Comparison of ENCODE assay signal across 18 cellular contexts in genomic region chr14:101726954-101727302, GRCh38. TPM values are rescaled to one million over a fixed set of nuclear protein-coding genes. Genes with fewer than 3 reads are reported as not detected.
DNase-seq lines count a peak whose midpoint lies in the region; ATAC-seq, FAIRE-seq and TF ChIP-seq lines count a peak whose summit lies in the region.
"Had no signal": no experiment of that assay in that cellular context is flagged by ENCODE, and none has a peak within 500 bp of the region (broad histone marks: within the 10 kb centered on the region; RNA-seq: fewer than 3 reads in every experiment).

No MANE protein-coding gene starts in this region.

- CTCF ChIA-PET in activated CD8-positive, alpha-beta memory T cell treated with anti-CD3 and anti-CD28 coated beads, Interleukin-2, amount 10 ng/mL, durations not matched to agents 7 days and 5 days (lab: Charles Lee), result interaction anchor here (1.0 kb wide), 1 partner anchor 20 kb away, joined by 3 read pairs; no protein-coding TSS in a partner anchor

- FAIRE-seq in D721Med (lab: Jason Lieb, UNC), result no peak
- FAIRE-seq: A549 had no signal

- H3K27me3 Mint-ChIP-seq in activated CD8-positive, alpha-beta memory T cell treated with anti-CD3 and anti-CD28 coated beads, Interleukin-2, amount 10 ng/mL, durations not matched to agents 7 days and 5 days, result no peaks in the 10 kb centered on the region
- H3K27me3 Mint-ChIP-seq in T-helper 17 cell, result no peaks in the 10 kb centered on the region
- peaks cover 0 to 3% (median 0%) of the 10 kb centered on the region in 5 donors for H3K27me3 Mint-ChIP-seq in naive thymus-derived CD8-positive, alpha-beta T cell

- POLR2A ChIA-PET in naive thymus-derived CD8-positive, alpha-beta T cell (lab: Charles Lee), result interaction anchor here (1.4 to 2.1 kb wide), 2 partner anchors 17 to 83 kb away, joined by 4 to 5 read pairs; no protein-coding TSS in a partner anchor

- no peak overlapping the region for H3K27ac Mint-ChIP-seq in activated CD8-positive, alpha-beta memory T cell treated with anti-CD3 and anti-CD28 coated beads, Interleukin-2, amount 10 ng/mL, durations not matched to agents 7 days and 5 days
- peak overlapping the region; percentile 0 for H3K27ac Mint-ChIP-seq in T-helper 17 cell
- peak overlapping the region in 8 of 10 donors; percentile 16 to 90 (median 64) for H3K27ac Mint-ChIP-seq in naive thymus-derived CD8-positive, alpha-beta T cell

- H3K36me3 Mint-ChIP-seq in activated CD8-positive, alpha-beta memory T cell treated with anti-CD3 and anti-CD28 coated beads, Interleukin-2, amount 10 ng/mL, durations not matched to agents 7 days and 5 days, result no peaks in the 10 kb centered on the region
- no peaks in the 10 kb centered on the region for H3K36me3 Mint-ChIP-seq in T-helper 17 cell (ENCODE audit: low read depth)
- H3K36me3 Mint-ChIP-seq in naive thymus-derived CD8-positive, alpha-beta T cell, result no peaks in the 10 kb centered on the region

- H3K9me3 Mint-ChIP-seq in activated CD8-positive, alpha-beta memory T cell treated with anti-CD3 and anti-CD28 coated beads, Interleukin-2, amount 10 ng/mL, durations not matched to agents 7 days and 5 days (ENCODE audit: low read depth), result no peaks in the 10 kb centered on the region
- peaks cover 0 to 5% (median 0%) of the 10 kb centered on the region in 9 donors for H3K9me3 Mint-ChIP-seq in naive thymus-derived CD8-positive, alpha-beta T cell

- peak; percentile 38 for DNase-seq in activated CD8-positive, alpha-beta memory T cell treated with anti-CD3 and anti-CD28 coated beads, Interleukin-2, amount 10 ng/mL, durations not matched to agents 7 days and 5 days
- no peak for DNase-seq in activated CD8-positive, alpha-beta memory T cell treated with anti-CD3 and anti-CD28 coated beads, Interleukin-2, amount 50 U/mL, for 48 hours
- no peak for DNase-seq in T-helper 17 cell
- DNase-seq in naive thymus-derived CD8-positive, alpha-beta T cell, result peak in 1 of 10 donors; percentile 6
- peak; percentile 37 for DNase-seq in ureter (ENCODE audit: low spot score)
- DNase-seq in D721Med (ENCODE audit: insufficient read length, low spot score), result no peak
- DNase-seq: GM23248; KG1; NCI-H1092; NCI-H1694; NCI-H2107; NCI-H345; NCI-H69; NK-92 treated with Interleukin-12 subunit alpha and Interleukin-12 subunit beta, amount 100 ng/mL, for 24 hours; OCI-M1; RPMI8226 had no signal

- no peak overlapping the region for H3K4me3 Mint-ChIP-seq in activated CD8-positive, alpha-beta memory T cell treated with anti-CD3 and anti-CD28 coated beads, Interleukin-2, amount 10 ng/mL, durations not matched to agents 7 days and 5 days
- H3K4me3 Mint-ChIP-seq in T-helper 17 cell, result no peak overlapping the region
- H3K4me3 Mint-ChIP-seq in naive thymus-derived CD8-positive, alpha-beta T cell, result no peak overlapping the region

- H3K4me1 Mint-ChIP-seq in activated CD8-positive, alpha-beta memory T cell treated with anti-CD3 and anti-CD28 coated beads, Interleukin-2, amount 10 ng/mL, durations not matched to agents 7 days and 5 days, result peaks cover 32% of the 10 kb centered on the region
- H3K4me1 Mint-ChIP-seq in T-helper 17 cell, result peaks cover 32% of the 10 kb centered on the region
- H3K4me1 Mint-ChIP-seq in naive thymus-derived CD8-positive, alpha-beta T cell, result peaks cover 27 to 65% (median 43%) of the 10 kb centered on the region in 4 donors

- H3K9me3 ChIP-seq in T-helper 17 cell (ENCODE audit: control insufficient read depth, low read length, poor library complexity, severe bottlenecking), result no peaks in the 10 kb centered on the region
- H3K9me3 ChIP-seq: A549 had no signal

- ATAC-seq in activated CD8-positive, alpha-beta memory T cell treated with anti-CD3 and anti-CD28 coated beads, Interleukin-2, amount 10 ng/mL, durations not matched to agents 7 days and 5 days, result no peak
- ATAC-seq in T-helper 17 cell (no peak), GM18498 (IDR thresholded peaks at IDR 0.05; ENCODE audit: unreplicated experiment) (no peak)
- no peak for ATAC-seq in naive thymus-derived CD8-positive, alpha-beta T cell
- ATAC-seq: A549 had no signal

- TF ChIP-seq CTCF in D721Med (IDR thresholded peaks at IDR 0.05; ENCODE audit: insufficient read depth, missing control alignments), result no peak

RNA-seq across cellular contexts. Expression of gene PPP2R5C, which starts 34.6 kb away (rescaled TPM):
- total RNA-seq in activated CD8-positive, alpha-beta memory T cell treated with anti-CD3 and anti-CD28 coated beads, Interleukin-2, amount 10 ng/mL, durations not matched to agents 7 days and 5 days, result 100 to 1,000 TPM; 213 to 234 TPM
- total RNA-seq in T-helper 17 cell, result 100 to 1,000 TPM; 516 to 530 TPM
- 100 to 1,000 TPM; 411 to 418 TPM for total RNA-seq in naive thymus-derived CD8-positive, alpha-beta T cell
- polyA plus RNA-seq in naive thymus-derived CD8-positive, alpha-beta T cell, result 100 to 1,000 TPM; 143 to 237 (median 172) TPM
- total RNA-seq in ureter, result 155 TPM

Comparison
In these comparisons a context has a peak if more than half of its experiments do, and no peak if none do; other contexts are left out.
1. DNase-seq: peak in activated CD8-positive, alpha-beta memory T cell treated with anti-CD3 and anti-CD28 coated beads, Interleukin-2, amount 10 ng/mL, durations not matched to agents 7 days and 5 days (single experiment) and ureter (single experiment); none in activated CD8-positive, alpha-beta memory T cell treated with anti-CD3 and anti-CD28 coated beads, Interleukin-2, amount 50 U/mL, for 48 hours (single experiment), T-helper 17 cell (0 of 3) and D721Med (single experiment).